ENCODE assay signal across 1 cellular context in genomic region chr13:40982772-40983171, GRCh38.
TF ChIP-seq lines count a peak whose summit lies in the region.

No MANE protein-coding gene starts in this region.

TF ChIP-seq in SK-N-SH, 30 proteins besides CTCF, POLR2A, EP300 and RAD21 (continued from another document):
- TF ChIP-seq IRF3 (IDR thresholded peaks at IDR 0.05; ENCODE audit: low read depth, low read length), result no peak
- no peak for TF ChIP-seq ELF1 (IDR thresholded peaks at IDR 0.05)
TF ChIP-seq in SK-N-SH: peak in this region for 0.
